ENCODE assay signal across 16 cellular contexts in genomic region chr3:126109860-126110235, GRCh38. TPM values are rescaled to one million over a fixed set of nuclear protein-coding genes. Genes with fewer than 3 reads are reported as not detected.
DNase-seq lines count a peak whose midpoint lies in the region; ATAC-seq and TF ChIP-seq lines count a peak whose summit lies in the region.
"Had no signal": no experiment of that assay in that cellular context is flagged by ENCODE, and none has a peak within 500 bp of the region (broad histone marks: within the 10 kb centered on the region; RNA-seq: fewer than 3 reads in every experiment).

No MANE protein-coding gene starts in this region.

- no peak overlapping the region for H3K27ac ChIP-seq in sigmoid colon
- H3K27ac ChIP-seq: HL-60 had no signal

- TF ChIP-seq POLR2A in sigmoid colon (IDR thresholded peaks at IDR 0.05) = no peak

- 94 to 95% methylated on average over 10 of the region's 10 CpGs for WGBS in sigmoid colon, 2 donors

- peaks cover 0 to 2% (median 0%) of the 10 kb centered on the region in 4 donors for H3K9me3 ChIP-seq in sigmoid colon
- H3K9me3 ChIP-seq: BE2C had no signal

- H3K4me3 ChIP-seq in H7 (ENCODE audit: insufficient read depth, low read depth, low read length) (no peak overlapping the region), sigmoid colon (no peak overlapping the region)

- no peak for TF ChIP-seq EP300 in sigmoid colon (IDR thresholded peaks at IDR 0.05)

- no peaks in the 10 kb centered on the region for H3K4me1 ChIP-seq in sigmoid colon
- H3K4me1 ChIP-seq: BE2C had no signal

- H3K27me3 ChIP-seq in H7 (ENCODE audit: control insufficient read depth, insufficient read depth, low read length) (no peaks in the 10 kb centered on the region), sigmoid colon (no peaks in the 10 kb centered on the region)
- H3K27me3 ChIP-seq: BE2C had no signal

- DNase-seq in Daoy (ENCODE audit: low read depth) = peak; percentile 2
- DNase-seq in H7 = peak; percentile 20
- peak; percentile 44 for DNase-seq in left lobe of liver (ENCODE audit: low spot score)
- peak; percentile 48 for DNase-seq in sigmoid colon
- DNase-seq in DMS79 treated with DMSO at 0.1 percent for 48 hours (lab: John Stamatoyannopoulos, UW) = no peak
- DNase-seq in medulla oblongata (ENCODE audit: extremely low spot score) = no peak
- no peak for DNase-seq in stimulated activated naive CD4-positive, alpha-beta T cell treated with Interleukin-2 at 50 U/mL for 16 hours (lab: John Stamatoyannopoulos, UW)
- DNase-seq: BE2C; CD4-positive, alpha-beta memory T cell; GOT3; HFFc6; KBM-7; NCI-H1092; NK-92 treated with Interleukin-12 subunit alpha and Interleukin-12 subunit beta, amount 100 ng/mL, for 24 hours; PC-3 had no signal

- no peak for ATAC-seq in left lobe of liver
- ATAC-seq: PC-3 had no signal

- H3K36me3 ChIP-seq in H7 (replicated peaks; ENCODE audit: control insufficient read depth, insufficient read depth, low read length) = no peaks in the 10 kb centered on the region
- no peaks in the 10 kb centered on the region for H3K36me3 ChIP-seq in sigmoid colon
- H3K36me3 ChIP-seq: BE2C had no signal

- no peak for TF ChIP-seq CTCF in sigmoid colon (IDR thresholded peaks at IDR 0.05)

- intact Hi-C loops in sigmoid colon (cut with DNase I) = no loop called here

RNA-seq across cellular contexts. Expression of gene SLC41A3, which starts 25.9 kb away (rescaled TPM):
- 20.7 and 30.6 TPM in 2 replicates for total RNA-seq in Daoy (2014; rRNA removed; shearing (Covaris generic))
- 30.8 and 32.7 TPM in 2 replicates for total RNA-seq in H7 (2014; rRNA removed; shearing (Covaris generic))
- total RNA-seq in left lobe of liver = 15.7 TPM
- total RNA-seq in sigmoid colon = 10 to 100 TPM; 28.9 to 59.5 (median 42.1) TPM
- 10 to 100 TPM in 2 of 3 donors, 1 to 10 TPM in 1; 5.1 to 27.6 (median 19.8) TPM for polyA plus RNA-seq in sigmoid colon

Comparison
In these comparisons a context has a peak if more than half of its experiments do, and no peak if none do; other contexts are left out.
1. DNase-seq: peak in Daoy (single experiment), H7 (single experiment), left lobe of liver (single experiment) and sigmoid colon (single experiment); none in DMS79 treated with DMSO at 0.1 percent for 48 hours (single experiment), medulla oblongata (single experiment) and stimulated activated naive CD4-positive, alpha-beta T cell treated with Interleukin-2 at 50 U/mL for 16 hours (single experiment).